9 cellular contexts compared by ENCODE assay signal in genomic region chr4:81215219-81215892, GRCh38. TPM values are rescaled to one million over a fixed set of nuclear protein-coding genes. Genes with fewer than 3 reads are reported as not detected.
A peak's percentile ranks its signal among the peaks of the same experiment; 100 is the strongest.
DNase-seq lines count a peak whose midpoint lies in the region; ATAC-seq and TF ChIP-seq lines count a peak whose summit lies in the region.
"Had no signal": no experiment of that assay in that cellular context is flagged by ENCODE, and none has a peak within 500 bp of the region (broad histone marks: within the 10 kb centered on the region; RNA-seq: fewer than 3 reads in every experiment).

TSS of gene PRKG2 (minus strand) at chr4:81215222. CDS start at chr4:81205047, 10,175 bp downstream.

- TF ChIP-seq POLR2A in transverse colon (IDR thresholded peaks at IDR 0.05): peak; percentile 28

- H3K36me3 ChIP-seq in lung (ENCODE audit: control insufficient read depth in 2 of 2, insufficient read depth in 2 of 2, low read length in 2 of 2) (no peaks in the 10 kb centered on the region), transverse colon (no peaks in the 10 kb centered on the region)

- ATAC-seq in activated CD8-positive, alpha-beta memory T cell treated with anti-CD3 and anti-CD28 coated beads, Interleukin-2, amount 10 ng/mL, durations not matched to agents 7 days and 5 days: no peak
- ATAC-seq in lung (ENCODE audit: insufficient read depth, low FRiP score) (peak; percentile 15), HG03521 (IDR thresholded peaks at IDR 0.05; ENCODE audit: unreplicated experiment) (no peak)

- no peak within 1 kb of the TSS for H3K27ac Mint-ChIP-seq in activated CD8-positive, alpha-beta memory T cell treated with anti-CD3 and anti-CD28 coated beads, Interleukin-2, amount 10 ng/mL, durations not matched to agents 7 days and 5 days
- H3K27ac Mint-ChIP-seq in MCF 10A (ENCODE audit: low read depth, unreplicated experiment): no peak within 1 kb of the TSS

- peak within 1 kb of the TSS; percentile 46 for H3K4me3 ChIP-seq in lung
- peak within 1 kb of the TSS; percentile 22 to 51 (median 35) for H3K4me3 ChIP-seq in transverse colon

- POLR2A ChIA-PET in MCF 10A (lab: Yijun Ruan, JAX): no interaction called here

- H3K4me3 Mint-ChIP-seq in activated CD8-positive, alpha-beta memory T cell treated with anti-CD3 and anti-CD28 coated beads, Interleukin-2, amount 10 ng/mL, durations not matched to agents 7 days and 5 days: peak within 1 kb of the TSS; percentile 66
- H3K4me3 Mint-ChIP-seq in MCF 10A (ENCODE audit: unreplicated experiment): peak within 1 kb of the TSS; percentile 69

- no peak for TF ChIP-seq EP300 in transverse colon (IDR thresholded peaks at IDR 0.05; ENCODE audit: low read depth)

- H3K36me3 Mint-ChIP-seq in activated CD8-positive, alpha-beta memory T cell treated with anti-CD3 and anti-CD28 coated beads, Interleukin-2, amount 10 ng/mL, durations not matched to agents 7 days and 5 days: no peaks in the 10 kb centered on the region
- no peaks in the 10 kb centered on the region for H3K36me3 Mint-ChIP-seq in MCF 10A (ENCODE audit: insufficient read depth, unreplicated experiment)

- no TSS peak for BruUV-seq in MCF 10A (replicated peaks; lab: Mats Ljungman, UMichigan)

- CTCF ChIA-PET in activated CD8-positive, alpha-beta memory T cell treated with anti-CD3 and anti-CD28 coated beads, Interleukin-2, amount 10 ng/mL, durations not matched to agents 7 days and 5 days (lab: Charles Lee): no interaction called here
- CTCF ChIA-PET in MCF 10A (lab: Yijun Ruan, JAX): no interaction called here

- H3K27ac ChIP-seq in lung (ENCODE audit: low read depth in 1 of 2, low read length in 1 of 2) (peak within 1 kb of the TSS in 1 of 2 donors; percentile 35), transverse colon (peak within 1 kb of the TSS in 3 of 4 donors; percentile 23 to 46 (median 37))

- H3K27me3 Mint-ChIP-seq in activated CD8-positive, alpha-beta memory T cell treated with anti-CD3 and anti-CD28 coated beads, Interleukin-2, amount 10 ng/mL, durations not matched to agents 7 days and 5 days: peaks cover 29% of the 10 kb centered on the region
- no peaks in the 10 kb centered on the region for H3K27me3 Mint-ChIP-seq in MCF 10A (ENCODE audit: insufficient read depth, unreplicated experiment)

- H3K4me1 ChIP-seq in lung (ENCODE audit: control insufficient read depth in 2 of 2, insufficient read depth in 2 of 2, low read length in 2 of 2) (peaks cover 0 to 6% of the 10 kb centered on the region in 2 donors), transverse colon (peaks cover 0 to 11% (median 6%) of the 10 kb centered on the region in 4 donors)

- no peaks in the 10 kb centered on the region for H3K27me3 ChIP-seq in lung (ENCODE audit: control insufficient read depth, insufficient read depth)
- peaks cover 61% of the 10 kb centered on the region for H3K27me3 ChIP-seq in transverse colon

- no peak for DNase-seq in activated CD8-positive, alpha-beta memory T cell treated with anti-CD3 and anti-CD28 coated beads, Interleukin-2, amount 10 ng/mL, durations not matched to agents 7 days and 5 days
- DNase-seq in activated CD8-positive, alpha-beta memory T cell treated with anti-CD3 and anti-CD28 coated beads, Interleukin-2, amount 50 U/mL, for 4 hours: no peak
- no peak for DNase-seq in MCF 10A (ENCODE audit: unreplicated experiment)
- DNase-seq in lung (ENCODE audit: low spot score): peak; percentile 59
- DNase-seq in transverse colon: peak; percentile 35
- DNase-seq in glomerular visceral epithelial cell (ENCODE audit: extremely low spot score): no peak
- DNase-seq in stimulated activated CD4-positive, alpha-beta T cell treated with anti-CD3 and anti-CD28 coated beads, Interleukin-1b, Interleukin-23, amount 100 ng/mL, for 48 hours: no peak
- DNase-seq: NCI-H187 treated with DMSO at 0.1 percent for 48 hours had no signal

- 1 to 3% methylated on average over 27 to 29 of the region's 29 CpGs for WGBS in lung, 2 donors
- 4% methylated on average over 29 of the region's 29 CpGs; no CpG with 5 or more reads in 1 of the 2 donors for WGBS in transverse colon (ENCODE audit: low coverage in 1 of 2), 2 donors

- peaks cover 0 to 4% of the 10 kb centered on the region in 2 donors for H3K9me3 ChIP-seq in lung (ENCODE audit: control insufficient read depth in 2 of 2, insufficient read depth in 1 of 2, low read length in 1 of 2)
- no peaks in the 10 kb centered on the region for H3K9me3 ChIP-seq in transverse colon

- TF ChIP-seq CTCF in MCF 10A (IDR thresholded peaks at IDR 0.05; ENCODE audit: unreplicated experiment) (no peak), lung (IDR thresholded peaks at IDR 0.05; ENCODE audit: control extremely low read depth, extremely low read depth) (no peak), transverse colon (IDR thresholded peaks at IDR 0.05) (no peak)

- no peaks in the 10 kb centered on the region for H3K9me3 Mint-ChIP-seq in activated CD8-positive, alpha-beta memory T cell treated with anti-CD3 and anti-CD28 coated beads, Interleukin-2, amount 10 ng/mL, durations not matched to agents 7 days and 5 days (ENCODE audit: low read depth)
- H3K9me3 Mint-ChIP-seq in MCF 10A (ENCODE audit: unreplicated experiment): no peaks in the 10 kb centered on the region

- in situ Hi-C loops in transverse colon (cut with MboI; ENCODE audit: low pct_ligation_motif_present in 1 of 4, low pct_unique_long_range_greater_than_20kb in 1 of 4, low sequenced_read_pairs in 3 of 4): no loop called here

- intact Hi-C loops in MCF 10A (cut with micrococcal nuclease) (loop anchor here (5.0 kb wide), 1 partner anchor 137 kb away; no protein-coding TSS in a partner anchor), transverse colon (cut with DNase I; ENCODE audit: low total_unique reads) (no loop called here)

- H3K4me1 Mint-ChIP-seq in activated CD8-positive, alpha-beta memory T cell treated with anti-CD3 and anti-CD28 coated beads, Interleukin-2, amount 10 ng/mL, durations not matched to agents 7 days and 5 days: peaks cover 9% of the 10 kb centered on the region
- no peaks in the 10 kb centered on the region for H3K4me1 Mint-ChIP-seq in MCF 10A (ENCODE audit: insufficient read depth, unreplicated experiment)

RNA-seq across cellular contexts. Expression of gene PRKG2, which starts in this region (rescaled TPM):
- total RNA-seq in activated CD8-positive, alpha-beta memory T cell treated with anti-CD3 and anti-CD28 coated beads, Interleukin-2, amount 10 ng/mL, durations not matched to agents 7 days and 5 days: under 1 TPM; 0.58 to 0.63 TPM
- 0.23 TPM in 1 of 2 replicates, not detected in the other for total RNA-seq in MCF 10A (2022)
- 1 to 10 TPM; 3.3 to 4.2 TPM for total RNA-seq in lung
- 1 to 10 TPM in 1 of 2 donors, under 1 TPM in 1; 0.06 to 2.1 TPM for polyA plus RNA-seq in lung
- total RNA-seq in transverse colon: 10 to 100 TPM in 1 of 4 donors, 1 to 10 TPM in 2, not detected in 1; 8.2 to 16.0 (median 9.0) TPM

Comparison
In these comparisons a context has a peak if more than half of its experiments do, and no peak if none do; other contexts are left out.
1. DNase-seq: peak in lung (single experiment) and transverse colon (single experiment); none in activated CD8-positive, alpha-beta memory T cell treated with anti-CD3 and anti-CD28 coated beads, Interleukin-2, amount 10 ng/mL, durations not matched to agents 7 days and 5 days (single experiment), activated CD8-positive, alpha-beta memory T cell treated with anti-CD3 and anti-CD28 coated beads, Interleukin-2, amount 50 U/mL, for 4 hours (single experiment), MCF 10A (single experiment), glomerular visceral epithelial cell (single experiment) and stimulated activated CD4-positive, alpha-beta T cell treated with anti-CD3 and anti-CD28 coated beads, Interleukin-1b, Interleukin-23, amount 100 ng/mL, for 48 hours (single experiment).